In genomic region chr19:1864480-1865171, GRCh38 we compare ENCODE assay signal across 7 cellular contexts. TPM values are rescaled to one million over a fixed set of nuclear protein-coding genes. Genes with fewer than 3 reads are reported as not detected.
DNase-seq lines count a peak whose midpoint lies in the region; ATAC-seq and TF ChIP-seq lines count a peak whose summit lies in the region.

No MANE protein-coding gene starts in this region.

- peak overlapping the region; percentile 80 for H3K27ac Mint-ChIP-seq in activated T-helper 1 cell treated with anti-CD3 and anti-CD28 coated beads, Interleukin-12 subunit alpha, Interleukin-12 subunit beta, Interleukin-2, Interleukin-4 antibody, amounts not matched to agents 30 ng/mL and 10 ng/mL and 1 ng/mL, durations not matched to agents 14 hours and 24 hours and 36 hours
- peak overlapping the region in 1 of 2 donors; percentile 54 for H3K27ac Mint-ChIP-seq in natural killer cell treated with Interleukin-12 subunit alpha and Interleukin-12 subunit beta and Interleukin-15 and Interleukin-18, amount 100 ng/mL, for 72 hours

- WGBS in urinary bladder, result 6% methylated on average over 52 of the region's 52 CpGs

- DNase-seq in GM12864 (ENCODE audit: low read depth) (no peak), NCI-H69 (lab: John Stamatoyannopoulos, UW) (peak; percentile 76), fibroblast of the aortic adventitia (ENCODE audit: low read depth) (peak; percentile 45)
- peak; percentile 56 for DNase-seq in activated T-helper 1 cell treated with anti-CD3 and anti-CD28 coated beads, Interleukin-12 subunit alpha, Interleukin-12 subunit beta, Interleukin-2, Interleukin-4 antibody, amounts not matched to agents 30 ng/mL and 10 ng/mL and 1 ng/mL, durations not matched to agents 14 hours and 24 hours and 36 hours (ENCODE audit: low spot score)
- DNase-seq in natural killer cell treated with Interleukin-12 subunit alpha and Interleukin-12 subunit beta and Interleukin-15 and Interleukin-18, amount 100 ng/mL, for 72 hours (ENCODE audit: low spot score), result peak; percentile 87

- H3K4me3 ChIP-seq in GM12864 (ENCODE audit: low read depth, low read length), result peak overlapping the region; percentile 66
- H3K4me3 ChIP-seq in fibroblast of the aortic adventitia (ENCODE audit: low read depth, low read length), result peak overlapping the region; percentile 74
- peak overlapping the region; percentile 88 for H3K4me3 ChIP-seq in urinary bladder (ENCODE audit: low read depth, low read length)

- TF ChIP-seq CTCF in GM12864 (IDR thresholded peaks at IDR 0.05; ENCODE audit: low read depth, low read length, missing control alignments) (peak; percentile 80), fibroblast of the aortic adventitia (IDR thresholded peaks at IDR 0.05; ENCODE audit: insufficient read depth, low read length) (peak; percentile 64)

- intact Hi-C loops in activated T-helper 1 cell treated with anti-CD3 and anti-CD28 coated beads, Interleukin-12 subunit alpha, Interleukin-12 subunit beta, Interleukin-2, Interleukin-4 antibody, amounts not matched to agents 30 ng/mL and 10 ng/mL and 1 ng/mL, durations not matched to agents 14 hours and 24 hours and 36 hours (cut with micrococcal nuclease), result loop anchor here (1.0 to 5.0 kb wide), 7 partner anchors 12 to 457 kb away; partner anchors contain the start of genes ADAT3, AP3D1, DAZAP1 and PCSK4

- no peaks in the 10 kb centered on the region for H3K9me3 Mint-ChIP-seq in activated T-helper 1 cell treated with anti-CD3 and anti-CD28 coated beads, Interleukin-12 subunit alpha, Interleukin-12 subunit beta, Interleukin-2, Interleukin-4 antibody, amounts not matched to agents 30 ng/mL and 10 ng/mL and 1 ng/mL, durations not matched to agents 14 hours and 24 hours and 36 hours
- H3K9me3 Mint-ChIP-seq in natural killer cell treated with Interleukin-12 subunit alpha and Interleukin-12 subunit beta and Interleukin-15 and Interleukin-18, amount 100 ng/mL, for 72 hours, result no peaks in the 10 kb centered on the region

- ATAC-seq in HG02588 (IDR thresholded peaks at IDR 0.05; ENCODE audit: unreplicated experiment), result peak; percentile 30
- ATAC-seq in natural killer cell treated with Interleukin-12 subunit alpha and Interleukin-12 subunit beta and Interleukin-15 and Interleukin-18, amount 100 ng/mL, for 72 hours, result peak; percentile 54 to 62

- no peaks in the 10 kb centered on the region for H3K4me1 ChIP-seq in urinary bladder (ENCODE audit: insufficient read depth)

- H3K27me3 Mint-ChIP-seq in activated T-helper 1 cell treated with anti-CD3 and anti-CD28 coated beads, Interleukin-12 subunit alpha, Interleukin-12 subunit beta, Interleukin-2, Interleukin-4 antibody, amounts not matched to agents 30 ng/mL and 10 ng/mL and 1 ng/mL, durations not matched to agents 14 hours and 24 hours and 36 hours (ENCODE audit: insufficient read depth), result peaks cover 2% of the 10 kb centered on the region
- no peaks in the 10 kb centered on the region for H3K27me3 Mint-ChIP-seq in natural killer cell treated with Interleukin-12 subunit alpha and Interleukin-12 subunit beta and Interleukin-15 and Interleukin-18, amount 100 ng/mL, for 72 hours

- H3K4me1 Mint-ChIP-seq in activated T-helper 1 cell treated with anti-CD3 and anti-CD28 coated beads, Interleukin-12 subunit alpha, Interleukin-12 subunit beta, Interleukin-2, Interleukin-4 antibody, amounts not matched to agents 30 ng/mL and 10 ng/mL and 1 ng/mL, durations not matched to agents 14 hours and 24 hours and 36 hours (ENCODE audit: low read depth), result peaks cover 17% of the 10 kb centered on the region
- H3K4me1 Mint-ChIP-seq in natural killer cell treated with Interleukin-12 subunit alpha and Interleukin-12 subunit beta and Interleukin-15 and Interleukin-18, amount 100 ng/mL, for 72 hours (ENCODE audit: low read depth in 2 of 2), result peaks cover 13 to 14% of the 10 kb centered on the region in 2 donors

- peak overlapping the region; percentile 53 for H3K27ac ChIP-seq in urinary bladder (ENCODE audit: low read depth)

- peak overlapping the region; percentile 76 for H3K4me3 Mint-ChIP-seq in activated T-helper 1 cell treated with anti-CD3 and anti-CD28 coated beads, Interleukin-12 subunit alpha, Interleukin-12 subunit beta, Interleukin-2, Interleukin-4 antibody, amounts not matched to agents 30 ng/mL and 10 ng/mL and 1 ng/mL, durations not matched to agents 14 hours and 24 hours and 36 hours
- H3K4me3 Mint-ChIP-seq in natural killer cell treated with Interleukin-12 subunit alpha and Interleukin-12 subunit beta and Interleukin-15 and Interleukin-18, amount 100 ng/mL, for 72 hours, result peak overlapping the region; percentile 60

- H3K36me3 ChIP-seq in urinary bladder (ENCODE audit: insufficient read depth), result no peaks in the 10 kb centered on the region

- peaks cover 3% of the 10 kb centered on the region for H3K36me3 Mint-ChIP-seq in activated T-helper 1 cell treated with anti-CD3 and anti-CD28 coated beads, Interleukin-12 subunit alpha, Interleukin-12 subunit beta, Interleukin-2, Interleukin-4 antibody, amounts not matched to agents 30 ng/mL and 10 ng/mL and 1 ng/mL, durations not matched to agents 14 hours and 24 hours and 36 hours (ENCODE audit: low read depth)
- no peaks in the 10 kb centered on the region for H3K36me3 Mint-ChIP-seq in natural killer cell treated with Interleukin-12 subunit alpha and Interleukin-12 subunit beta and Interleukin-15 and Interleukin-18, amount 100 ng/mL, for 72 hours

RNA-seq across cellular contexts. Expression of gene KLF16, which starts 1.2 kb away (rescaled TPM):
- 34.5 and 39.1 TPM in 2 replicates for total RNA-seq in activated T-helper 1 cell treated with anti-CD3 and anti-CD28 coated beads, Interleukin-12 subunit alpha, Interleukin-12 subunit beta, Interleukin-2, Interleukin-4 antibody, amounts not matched to agents 30 ng/mL and 10 ng/mL and 1 ng/mL, durations not matched to agents 14 hours and 24 hours and 36 hours
- 6.5 and 7.3 TPM in 2 replicates for total RNA-seq in fibroblast of the aortic adventitia (ENCODE audit: low replicate concordance)
- 10 to 100 TPM; 18.0 to 49.8 TPM for total RNA-seq in natural killer cell treated with Interleukin-12 subunit alpha and Interleukin-12 subunit beta and Interleukin-15 and Interleukin-18, amount 100 ng/mL, for 72 hours
- 3.6 TPM for total RNA-seq in urinary bladder
- polyA plus RNA-seq in urinary bladder, result 17.6 TPM

RNA-seq across cellular contexts. Expression of gene REXO1, which starts 16.3 kb away (rescaled TPM):
- 64.5 and 70.5 TPM in 2 replicates for total RNA-seq in activated T-helper 1 cell treated with anti-CD3 and anti-CD28 coated beads, Interleukin-12 subunit alpha, Interleukin-12 subunit beta, Interleukin-2, Interleukin-4 antibody, amounts not matched to agents 30 ng/mL and 10 ng/mL and 1 ng/mL, durations not matched to agents 14 hours and 24 hours and 36 hours
- total RNA-seq in fibroblast of the aortic adventitia (ENCODE audit: low replicate concordance) (9.0 and 13.0 TPM in 2 replicates), urinary bladder (7.9 TPM)
- total RNA-seq in natural killer cell treated with Interleukin-12 subunit alpha and Interleukin-12 subunit beta and Interleukin-15 and Interleukin-18, amount 100 ng/mL, for 72 hours, result 100 to 1,000 TPM in 1 of 2 donors, 10 to 100 TPM in 1; 69.1 to 103 TPM
- polyA plus RNA-seq in urinary bladder, result 20.5 TPM

RNA-seq across cellular contexts. Expression of gene ABHD17A, which starts 20.7 kb away (rescaled TPM):
- 115 TPM in 2 replicates for total RNA-seq in activated T-helper 1 cell treated with anti-CD3 and anti-CD28 coated beads, Interleukin-12 subunit alpha, Interleukin-12 subunit beta, Interleukin-2, Interleukin-4 antibody, amounts not matched to agents 30 ng/mL and 10 ng/mL and 1 ng/mL, durations not matched to agents 14 hours and 24 hours and 36 hours
- total RNA-seq in fibroblast of the aortic adventitia (ENCODE audit: low replicate concordance), result 48.0 and 51.2 TPM in 2 replicates
- 100 to 1,000 TPM; 127 to 132 TPM for total RNA-seq in natural killer cell treated with Interleukin-12 subunit alpha and Interleukin-12 subunit beta and Interleukin-15 and Interleukin-18, amount 100 ng/mL, for 72 hours
- 41.9 TPM for total RNA-seq in urinary bladder
- 99.7 TPM for polyA plus RNA-seq in urinary bladder

RNA-seq across cellular contexts. Expression of gene ADAT3, which starts 40.6 kb away (rescaled TPM):
- total RNA-seq in activated T-helper 1 cell treated with anti-CD3 and anti-CD28 coated beads, Interleukin-12 subunit alpha, Interleukin-12 subunit beta, Interleukin-2, Interleukin-4 antibody, amounts not matched to agents 30 ng/mL and 10 ng/mL and 1 ng/mL, durations not matched to agents 14 hours and 24 hours and 36 hours, result 8.4 and 9.6 TPM in 2 replicates
- 2.6 and 4.2 TPM in 2 replicates for total RNA-seq in fibroblast of the aortic adventitia (ENCODE audit: low replicate concordance)
- total RNA-seq in natural killer cell treated with Interleukin-12 subunit alpha and Interleukin-12 subunit beta and Interleukin-15 and Interleukin-18, amount 100 ng/mL, for 72 hours, result 10 to 100 TPM in 1 of 2 donors, 1 to 10 TPM in 1; 7.5 to 13.3 TPM
- 1.4 TPM for total RNA-seq in urinary bladder
- 4.3 TPM for polyA plus RNA-seq in urinary bladder

RNA-seq across cellular contexts. Expression of gene SCAMP4, which starts 40.6 kb away (rescaled TPM):
- total RNA-seq in activated T-helper 1 cell treated with anti-CD3 and anti-CD28 coated beads, Interleukin-12 subunit alpha, Interleukin-12 subunit beta, Interleukin-2, Interleukin-4 antibody, amounts not matched to agents 30 ng/mL and 10 ng/mL and 1 ng/mL, durations not matched to agents 14 hours and 24 hours and 36 hours, result 38.0 and 41.5 TPM in 2 replicates
- total RNA-seq in fibroblast of the aortic adventitia (ENCODE audit: low replicate concordance) (51.6 and 59.3 TPM in 2 replicates), urinary bladder (16.2 TPM)
- 10 to 100 TPM; 34.8 to 66.2 TPM for total RNA-seq in natural killer cell treated with Interleukin-12 subunit alpha and Interleukin-12 subunit beta and Interleukin-15 and Interleukin-18, amount 100 ng/mL, for 72 hours
- polyA plus RNA-seq in urinary bladder, result 45.2 TPM
